ENCODE assay signal across 19 cellular contexts in genomic region chr9:93114984-93115335, GRCh38. TPM values are rescaled to one million over a fixed set of nuclear protein-coding genes. Genes with fewer than 3 reads are reported as not detected.
DNase-seq lines count a peak whose midpoint lies in the region; ATAC-seq and TF ChIP-seq lines count a peak whose summit lies in the region.
"Had no signal": no experiment of that assay in that cellular context is flagged by ENCODE, and none has a peak within 500 bp of the region (broad histone marks: within the 10 kb centered on the region; RNA-seq: fewer than 3 reads in every experiment).

No MANE protein-coding gene starts in this region.

- no peak for TF ChIP-seq CTCF in activated CD8-positive, alpha-beta T cell treated with anti-CD3 and anti-CD28 coated beads for 36 hours (IDR thresholded peaks at IDR 0.05)
- TF ChIP-seq CTCF in HL-60 (IDR thresholded peaks at IDR 0.05; ENCODE audit: insufficient read depth, low read length) = no peak
- TF ChIP-seq CTCF in neutrophil (IDR thresholded peaks at IDR 0.05) = no peak

- CTCF ChIA-PET in activated CD8-positive, alpha-beta T cell treated with anti-CD3 and anti-CD28 coated beads, Interleukin-2, amount 10 ng/mL, durations not matched to agents 7 days and 5 days (lab: Charles Lee) = no interaction called here
- CTCF ChIA-PET in activated CD8-positive, alpha-beta T cell treated with anti-CD3 and anti-CD28 coated beads for 36 hours (lab: Charles Lee) = no interaction called here

- H3K4me1 Mint-ChIP-seq in activated CD8-positive, alpha-beta T cell treated with anti-CD3 and anti-CD28 coated beads, Interleukin-2, amount 10 ng/mL, durations not matched to agents 7 days and 5 days (ENCODE audit: low read depth) = peaks cover 17% of the 10 kb centered on the region
- H3K4me1 Mint-ChIP-seq in activated CD8-positive, alpha-beta T cell treated with anti-CD3 and anti-CD28 coated beads for 36 hours (ENCODE audit: low read depth) = peaks cover 14% of the 10 kb centered on the region
- peaks cover 17% of the 10 kb centered on the region for H3K4me1 Mint-ChIP-seq in central memory CD8-positive, alpha-beta T cell
- H3K4me1 Mint-ChIP-seq: neural crest cell had no signal

- H3K36me3 ChIP-seq in neutrophil = peaks cover 19% of the 10 kb centered on the region
- H3K36me3 ChIP-seq: uterus had no signal

- H3K4me3 ChIP-seq in HL-60 (replicated peaks; ENCODE audit: insufficient read depth, low read length) (no peak overlapping the region), neutrophil (ENCODE audit: low read depth in 1 of 2, low read length in 1 of 2) (peak overlapping the region; percentile 10 to 57)
- H3K4me3 ChIP-seq: uterus had no signal

- no peaks in the 10 kb centered on the region for H3K27me3 Mint-ChIP-seq in activated CD8-positive, alpha-beta T cell treated with anti-CD3 and anti-CD28 coated beads, Interleukin-2, amount 10 ng/mL, durations not matched to agents 7 days and 5 days (ENCODE audit: low read depth)
- no peaks in the 10 kb centered on the region for H3K27me3 Mint-ChIP-seq in activated CD8-positive, alpha-beta T cell treated with anti-CD3 and anti-CD28 coated beads for 36 hours
- H3K27me3 Mint-ChIP-seq in central memory CD8-positive, alpha-beta T cell = no peaks in the 10 kb centered on the region
- H3K27me3 Mint-ChIP-seq: activated naive CD4-positive, alpha-beta T cell treated with anti-CD3 and anti-CD28 coated beads, Interleukin-2, amount 10 ng/mL, durations not matched to agents 7 days and 5 days had no signal

- DNase-seq in activated CD8-positive, alpha-beta T cell treated with anti-CD3 and anti-CD28 coated beads, Interleukin-2, amount 10 ng/mL, durations not matched to agents 7 days and 5 days = no peak
- DNase-seq in activated CD8-positive, alpha-beta T cell treated with anti-CD3 and anti-CD28 coated beads for 36 hours = no peak
- no peak for DNase-seq in HL-60 (ENCODE audit: low read depth in 1 of 2, low spot score in 1 of 2)
- no peak for DNase-seq in central memory CD8-positive, alpha-beta T cell (ENCODE audit: low spot score in 2 of 2)
- no peak for DNase-seq in posterior vena cava (ENCODE audit: low spot score)
- no peak for DNase-seq in midbrain (lab: John Stamatoyannopoulos, UW)
- DNase-seq: activated naive CD4-positive, alpha-beta T cell treated with anti-CD3 and anti-CD28 coated beads, Interleukin-2, amount 10 ng/mL, durations not matched to agents 7 days and 5 days; brain microvascular endothelial cell; mesendoderm; NCI-H1436; NCI-H2227 treated with DMSO at 0.1 percent for 48 hours; retina; WERI-Rb-1 had no signal

- no peaks in the 10 kb centered on the region for H3K9me3 ChIP-seq in neutrophil
- H3K9me3 ChIP-seq: uterus had no signal

- POLR2A ChIA-PET in activated CD8-positive, alpha-beta T cell treated with anti-CD3 and anti-CD28 coated beads, Interleukin-2, amount 10 ng/mL, durations not matched to agents 7 days and 5 days (lab: Charles Lee) = interaction anchor here (0.9 kb wide), 1 partner anchor 11 kb away, joined by 3 read pairs; no protein-coding TSS in a partner anchor
- POLR2A ChIA-PET in activated CD8-positive, alpha-beta T cell treated with anti-CD3 and anti-CD28 coated beads for 36 hours (lab: Charles Lee) = no interaction called here

- intact Hi-C loops in activated CD8-positive, alpha-beta T cell treated with anti-CD3 and anti-CD28 coated beads for 36 hours (cut with micrococcal nuclease) = no loop called here
- intact Hi-C loops in posterior vena cava (cut with DNase I) = no loop called here

- H3K9me3 Mint-ChIP-seq in activated CD8-positive, alpha-beta T cell treated with anti-CD3 and anti-CD28 coated beads, Interleukin-2, amount 10 ng/mL, durations not matched to agents 7 days and 5 days (ENCODE audit: insufficient read depth) = no peaks in the 10 kb centered on the region
- no peaks in the 10 kb centered on the region for H3K9me3 Mint-ChIP-seq in activated CD8-positive, alpha-beta T cell treated with anti-CD3 and anti-CD28 coated beads for 36 hours
- no peaks in the 10 kb centered on the region for H3K9me3 Mint-ChIP-seq in central memory CD8-positive, alpha-beta T cell
- H3K9me3 Mint-ChIP-seq: activated naive CD4-positive, alpha-beta T cell treated with anti-CD3 and anti-CD28 coated beads, Interleukin-2, amount 10 ng/mL, durations not matched to agents 7 days and 5 days; neural crest cell had no signal

- H3K27ac Mint-ChIP-seq in activated CD8-positive, alpha-beta T cell treated with anti-CD3 and anti-CD28 coated beads, Interleukin-2, amount 10 ng/mL, durations not matched to agents 7 days and 5 days = peak overlapping the region; percentile 46
- no peak overlapping the region for H3K27ac Mint-ChIP-seq in activated CD8-positive, alpha-beta T cell treated with anti-CD3 and anti-CD28 coated beads for 36 hours
- H3K27ac Mint-ChIP-seq in central memory CD8-positive, alpha-beta T cell (ENCODE audit: low read depth) = peak overlapping the region; percentile 27
- H3K27ac Mint-ChIP-seq: activated naive CD4-positive, alpha-beta T cell treated with anti-CD3 and anti-CD28 coated beads, Interleukin-2, amount 10 ng/mL, durations not matched to agents 7 days and 5 days had no signal

- no peaks in the 10 kb centered on the region for H3K27me3 ChIP-seq in HL-60 (ENCODE audit: insufficient read depth, poor library complexity, severe bottlenecking)
- no peaks in the 10 kb centered on the region for H3K27me3 ChIP-seq in neutrophil
- H3K27me3 ChIP-seq: brain microvascular endothelial cell, uterus had no signal

- no peak for ATAC-seq in activated CD8-positive, alpha-beta T cell treated with anti-CD3 and anti-CD28 coated beads, Interleukin-2, amount 10 ng/mL, durations not matched to agents 7 days and 5 days
- ATAC-seq in activated CD8-positive, alpha-beta T cell treated with anti-CD3 and anti-CD28 coated beads for 36 hours = no peak
- no peak for ATAC-seq in central memory CD8-positive, alpha-beta T cell (replicated peaks; ENCODE audit: extremely low read depth, poor library complexity, severe bottlenecking)
- no peak for ATAC-seq in GM18519 (IDR thresholded peaks at IDR 0.05; ENCODE audit: low FRiP score, unreplicated experiment)
- ATAC-seq: HCT116 had no signal

- peaks cover 8% of the 10 kb centered on the region for H3K36me3 Mint-ChIP-seq in activated CD8-positive, alpha-beta T cell treated with anti-CD3 and anti-CD28 coated beads, Interleukin-2, amount 10 ng/mL, durations not matched to agents 7 days and 5 days (ENCODE audit: low read depth)
- H3K36me3 Mint-ChIP-seq in activated CD8-positive, alpha-beta T cell treated with anti-CD3 and anti-CD28 coated beads for 36 hours (ENCODE audit: low read depth) = peaks cover 13% of the 10 kb centered on the region
- peaks cover 21% of the 10 kb centered on the region for H3K36me3 Mint-ChIP-seq in central memory CD8-positive, alpha-beta T cell (ENCODE audit: insufficient read depth)

- H3K4me3 Mint-ChIP-seq in activated CD8-positive, alpha-beta T cell treated with anti-CD3 and anti-CD28 coated beads, Interleukin-2, amount 10 ng/mL, durations not matched to agents 7 days and 5 days = no peak overlapping the region
- no peak overlapping the region for H3K4me3 Mint-ChIP-seq in activated CD8-positive, alpha-beta T cell treated with anti-CD3 and anti-CD28 coated beads for 36 hours
- H3K4me3 Mint-ChIP-seq in central memory CD8-positive, alpha-beta T cell = no peak overlapping the region
- H3K4me3 Mint-ChIP-seq: activated naive CD4-positive, alpha-beta T cell treated with anti-CD3 and anti-CD28 coated beads, Interleukin-2, amount 10 ng/mL, durations not matched to agents 7 days and 5 days; neural crest cell had no signal

- peaks cover 92 to 100% of the 10 kb centered on the region in 2 experiments for H3K4me1 ChIP-seq in neutrophil (ENCODE audit: control insufficient read depth in 1 of 2, insufficient read depth in 1 of 2, low read depth in 1 of 2, low read length in 1 of 2)

- H3K27ac ChIP-seq in HL-60 (replicated peaks) (peak overlapping the region; percentile 81), neutrophil (peak overlapping the region; percentile 100)
- H3K27ac ChIP-seq: brain microvascular endothelial cell, WERI-Rb-1 had no signal

RNA-seq across cellular contexts. Expression of gene CARD19, which starts 18.9 kb away (rescaled TPM):
- 10 to 100 TPM; 51.7 to 55.4 TPM for total RNA-seq in activated CD8-positive, alpha-beta T cell treated with anti-CD3 and anti-CD28 coated beads, Interleukin-2, amount 10 ng/mL, durations not matched to agents 7 days and 5 days
- total RNA-seq in activated CD8-positive, alpha-beta T cell treated with anti-CD3 and anti-CD28 coated beads for 36 hours = 10 to 100 TPM; 42.9 to 43.4 TPM
- total RNA-seq in posterior vena cava = 10 to 100 TPM; 40.8 to 43.0 TPM

RNA-seq across cellular contexts. Expression of gene NINJ1, which starts 19.1 kb away (rescaled TPM):
- total RNA-seq in activated CD8-positive, alpha-beta T cell treated with anti-CD3 and anti-CD28 coated beads, Interleukin-2, amount 10 ng/mL, durations not matched to agents 7 days and 5 days = 10 to 100 TPM; 20.8 to 21.1 TPM
- total RNA-seq in activated CD8-positive, alpha-beta T cell treated with anti-CD3 and anti-CD28 coated beads for 36 hours = 100 to 1,000 TPM; 118 to 120 TPM
- total RNA-seq in posterior vena cava = 10 to 100 TPM; 30.6 to 39.5 TPM

RNA-seq across cellular contexts. Expression of gene SUSD3, which starts 56.5 kb away (rescaled TPM):
- 10 to 100 TPM; 57.9 to 59.6 TPM for total RNA-seq in activated CD8-positive, alpha-beta T cell treated with anti-CD3 and anti-CD28 coated beads, Interleukin-2, amount 10 ng/mL, durations not matched to agents 7 days and 5 days
- 10 to 100 TPM; 34.6 to 36.7 TPM for total RNA-seq in activated CD8-positive, alpha-beta T cell treated with anti-CD3 and anti-CD28 coated beads for 36 hours
- total RNA-seq in posterior vena cava = 1 to 10 TPM; 1.4 to 5.2 TPM
- total RNA-seq: glomerular endothelial cell, neural crest cell had no signal

Comparison
In these comparisons a context has a peak if more than half of its experiments do, and no peak if none do; other contexts are left out.
1. RNA of gene SUSD3, which starts 56.5 kb away (total RNA-seq): 57.9 to 59.6 TPM in activated CD8-positive, alpha-beta T cell treated with anti-CD3 and anti-CD28 coated beads, Interleukin-2, amount 10 ng/mL, durations not matched to agents 7 days and 5 days and 34.6 to 36.7 TPM in activated CD8-positive, alpha-beta T cell treated with anti-CD3 and anti-CD28 coated beads for 36 hours; 1.4 to 5.2 TPM in posterior vena cava; every median in the first group is over 4 times any median in the second.